Comparison of ENCODE assay signal across 22 cellular contexts in genomic region chr11:64381350-64381749, GRCh38.
"Had no signal": no experiment of that assay in that cellular context is flagged by ENCODE, and none has a peak within 500 bp of the region (broad histone marks: within the 10 kb centered on the region; RNA-seq: fewer than 3 reads in every experiment).

No MANE protein-coding gene starts in this region.

- H3K27me3 ChIP-seq: Peyer's patch, SJCRH30 had no signal

- FAIRE-seq: astrocyte had no signal

- ATAC-seq: activated T-helper 17 cell treated with anti-CD3 and anti-CD28 coated beads, Interleukin-2, amount 50 U/mL, for 72 hours had no signal

- H3K4me2 ChIP-seq: SK-N-SH had no signal

- H3K4me3 ChIP-seq: Peyer's patch, SJCRH30 had no signal

- H3K36me3 ChIP-seq: Peyer's patch, SJCRH30 had no signal

- DNase-seq: activated CD4-positive, alpha-beta memory T cell treated with anti-CD3 and anti-CD28 coated beads for 36 hours; activated CD4-positive, alpha-beta T cell treated with anti-CD3 and anti-CD28 coated beads, Interleukin-2, amount 10 ng/mL, durations not matched to agents 7 days and 5 days; activated CD4-positive, CD25-positive, alpha-beta regulatory T cell; activated CD8-positive, alpha-beta memory T cell treated with anti-CD3 and anti-CD28 coated beads for 24 hours; activated gamma-delta T cell; activated naive CD4-positive, alpha-beta T cell treated with anti-CD3 and anti-CD28 coated beads for 36 hours; activated T-cell treated with anti-CD3 and anti-CD28 coated beads, Interleukin-2, amount 50 U/mL, for 48 hours; amygdala; NCI-H1105 treated with DMSO at 0.1 percent for 48 hours; NCI-H1436 treated with DMSO at 0.1 percent for 48 hours; NCI-H187; NCI-H2081; NCI-H446; NCI-H524; Peyer's patch; Right ventricle myocardium superior; SJCRH30; SK-N-SH; SW 1271; T-helper 9 cell had no signal

- H3K4me1 ChIP-seq: SJCRH30 had no signal

- H3K9ac ChIP-seq: SK-N-SH had no signal

- H3K9me3 ChIP-seq: Peyer's patch, SJCRH30, SK-N-SH had no signal

- H3K27ac ChIP-seq: Peyer's patch, SJCRH30 had no signal
